12 cellular contexts compared by ENCODE assay signal in genomic region chr22:44671742-44672141, GRCh38. TPM values are rescaled to one million over a fixed set of nuclear protein-coding genes. Genes with fewer than 3 reads are reported as not detected.
DNase-seq lines count a peak whose midpoint lies in the region; ATAC-seq, FAIRE-seq and TF ChIP-seq lines count a peak whose summit lies in the region.
"Had no signal": no experiment of that assay in that cellular context is flagged by ENCODE, and none has a peak within 500 bp of the region (broad histone marks: within the 10 kb centered on the region; RNA-seq: fewer than 3 reads in every experiment).

No MANE protein-coding gene starts in this region.

- peak; percentile 67 for DNase-seq in CD1c-positive myeloid dendritic cell (ENCODE audit: extremely low spot score)
- DNase-seq in HL-60 (ENCODE audit: low read depth in 1 of 2, low spot score in 1 of 2), result peak; percentile 52 to 78
- peak; percentile 24 for DNase-seq in activated T-helper 2 cell treated with anti-CD3 and anti-CD28 coated beads, Interferon-gamma antibody, Interleukin-2, Interleukin-4, amounts not matched to agents 10 μg/mL and 5 μg/mL and 100 μg/mL, durations not matched to agents 14 hours and 24 hours and 36 hours (ENCODE audit: low spot score)
- peak; percentile 61 to 73 (median 71) for DNase-seq in immature natural killer cell
- DNase-seq in WERI-Rb-1, result no peak
- no peak for DNase-seq in kidney
- no peak for DNase-seq in A673 (ENCODE audit: low spot score)
- DNase-seq: activated CD8-positive, alpha-beta memory T cell treated with anti-CD3 and anti-CD28 coated beads for 24 hours; NCI-H1105; right lobe of liver had no signal

- no peak for TF ChIP-seq POLR2A in GM18505 (IDR thresholded peaks at IDR 0.05; ENCODE audit: borderline replicate concordance, extremely low read depth, insufficient read depth, insufficient read length)

- no peaks in the 10 kb centered on the region for H3K9me3 Mint-ChIP-seq in activated T-helper 2 cell treated with anti-CD3 and anti-CD28 coated beads, Interferon-gamma antibody, Interleukin-2, Interleukin-4, amounts not matched to agents 10 μg/mL and 5 μg/mL and 100 μg/mL, durations not matched to agents 14 hours and 24 hours and 36 hours
- no peaks in the 10 kb centered on the region for H3K9me3 Mint-ChIP-seq in immature natural killer cell

- CTCF ChIA-PET in A673 (lab: Charles Lee), result no interaction called here

- TF ChIP-seq CTCF in HL-60 (IDR thresholded peaks at IDR 0.05; ENCODE audit: insufficient read depth, low read length) (no peak), WERI-Rb-1 (IDR thresholded peaks at IDR 0.05; ENCODE audit: low read depth, low read length) (no peak), kidney (IDR thresholded peaks at IDR 0.05; ENCODE audit: borderline replicate concordance, extremely low read depth, insufficient read depth) (no peak), A673 (conservative IDR thresholded peaks at IDR 0.05; ENCODE audit: low read depth, low read length) (no peak)

- H3K27ac Mint-ChIP-seq in activated T-helper 2 cell treated with anti-CD3 and anti-CD28 coated beads, Interferon-gamma antibody, Interleukin-2, Interleukin-4, amounts not matched to agents 10 μg/mL and 5 μg/mL and 100 μg/mL, durations not matched to agents 14 hours and 24 hours and 36 hours, result no peak overlapping the region
- H3K27ac Mint-ChIP-seq in immature natural killer cell, result peak overlapping the region; percentile 78 to 95 (median 88)

- H3K9me3 ChIP-seq in WERI-Rb-1 (ENCODE audit: severe bottlenecking), result no peaks in the 10 kb centered on the region
- H3K9me3 ChIP-seq in kidney (ENCODE audit: control insufficient read depth in 1 of 2, low read length in 2 of 2), result no peaks in the 10 kb centered on the region
- no peaks in the 10 kb centered on the region for H3K9me3 ChIP-seq in A673 (ENCODE audit: low read depth, low read length, poor library complexity, severe bottlenecking)
- H3K9me3 ChIP-seq: right lobe of liver had no signal

- intact Hi-C loops in activated T-helper 2 cell treated with anti-CD3 and anti-CD28 coated beads, Interferon-gamma antibody, Interleukin-2, Interleukin-4, amounts not matched to agents 10 μg/mL and 5 μg/mL and 100 μg/mL, durations not matched to agents 14 hours and 24 hours and 36 hours (cut with micrococcal nuclease), result no loop called here
- intact Hi-C loops in kidney (cut with DNase I), result no loop called here
- intact Hi-C loops in A673 (cut with micrococcal nuclease; ENCODE audit: unreplicated experiment), result no loop called here

- no peak overlapping the region for H3K9ac ChIP-seq in kidney (ENCODE audit: low read length in 2 of 2)

- H3K36me3 ChIP-seq in WERI-Rb-1 (no peaks in the 10 kb centered on the region), kidney (ENCODE audit: control insufficient read depth in 1 of 2, insufficient read depth in 2 of 2, low read length in 2 of 2) (no peaks in the 10 kb centered on the region), A673 (ENCODE audit: insufficient read depth, low read length, poor library complexity, severe bottlenecking) (no peaks in the 10 kb centered on the region)
- H3K36me3 ChIP-seq: right lobe of liver had no signal

- BruUV-seq in A673 (replicated peaks; lab: Mats Ljungman, UMichigan), result no TSS peak

- POLR2A ChIA-PET in A673 (lab: Charles Lee; ENCODE audit: low non-redundant PET), result no interaction called here

- H3K4me1 ChIP-seq in kidney (ENCODE audit: control insufficient read depth in 1 of 2, insufficient read depth in 1 of 2, low read depth in 1 of 2, low read length in 2 of 2) (peaks cover 0 to 9% of the 10 kb centered on the region in 2 donors), A673 (ENCODE audit: insufficient read depth, low read length, poor library complexity, severe bottlenecking) (peaks cover 4% of the 10 kb centered on the region)

- no peaks in the 10 kb centered on the region for H3K36me3 Mint-ChIP-seq in activated T-helper 2 cell treated with anti-CD3 and anti-CD28 coated beads, Interferon-gamma antibody, Interleukin-2, Interleukin-4, amounts not matched to agents 10 μg/mL and 5 μg/mL and 100 μg/mL, durations not matched to agents 14 hours and 24 hours and 36 hours (ENCODE audit: low read depth)
- peaks cover 0 to 4% (median 0%) of the 10 kb centered on the region in 3 donors for H3K36me3 Mint-ChIP-seq in immature natural killer cell

- no peak overlapping the region for H3K4me3 Mint-ChIP-seq in activated T-helper 2 cell treated with anti-CD3 and anti-CD28 coated beads, Interferon-gamma antibody, Interleukin-2, Interleukin-4, amounts not matched to agents 10 μg/mL and 5 μg/mL and 100 μg/mL, durations not matched to agents 14 hours and 24 hours and 36 hours (ENCODE audit: low read depth)
- H3K4me3 Mint-ChIP-seq in immature natural killer cell, result peak overlapping the region; percentile 57 to 87 (median 71)

- H3K4me1 Mint-ChIP-seq in activated T-helper 2 cell treated with anti-CD3 and anti-CD28 coated beads, Interferon-gamma antibody, Interleukin-2, Interleukin-4, amounts not matched to agents 10 μg/mL and 5 μg/mL and 100 μg/mL, durations not matched to agents 14 hours and 24 hours and 36 hours (ENCODE audit: low read depth), result peaks cover 29% of the 10 kb centered on the region
- H3K4me1 Mint-ChIP-seq in immature natural killer cell, result peaks cover 68 to 78% of the 10 kb centered on the region in 2 donors

- H3K27me3 ChIP-seq in HL-60 (ENCODE audit: insufficient read depth, poor library complexity, severe bottlenecking) (peaks cover 14% of the 10 kb centered on the region), WERI-Rb-1 (ENCODE audit: insufficient read depth, low read depth, severe bottlenecking) (no peaks in the 10 kb centered on the region), A673 (replicated peaks; ENCODE audit: insufficient read depth, low read depth, low read length, poor library complexity) (peaks cover 5% of the 10 kb centered on the region)
- H3K27me3 ChIP-seq: right lobe of liver had no signal

- peaks cover 1% of the 10 kb centered on the region for H3K27me3 Mint-ChIP-seq in activated T-helper 2 cell treated with anti-CD3 and anti-CD28 coated beads, Interferon-gamma antibody, Interleukin-2, Interleukin-4, amounts not matched to agents 10 μg/mL and 5 μg/mL and 100 μg/mL, durations not matched to agents 14 hours and 24 hours and 36 hours (ENCODE audit: low read depth)
- H3K27me3 Mint-ChIP-seq in immature natural killer cell (ENCODE audit: low read depth in 3 of 3), result peaks cover 3 to 13% (median 7%) of the 10 kb centered on the region in 3 donors

- no peak for FAIRE-seq in kidney (lab: Jason Lieb, UNC)

- ATAC-seq in GM18505 (IDR thresholded peaks at IDR 0.05; ENCODE audit: unreplicated experiment), result no peak

- no peak overlapping the region for H3K27ac ChIP-seq in HL-60 (replicated peaks)
- no peak overlapping the region for H3K27ac ChIP-seq in WERI-Rb-1
- H3K27ac ChIP-seq in kidney (ENCODE audit: low read depth in 2 of 2, low read length in 2 of 2), result no peak overlapping the region
- H3K27ac ChIP-seq in A673 (ENCODE audit: low read depth, low read length, poor library complexity, severe bottlenecking), result no peak overlapping the region
- H3K27ac ChIP-seq: right lobe of liver, RWPE1 had no signal

- H3K4me3 ChIP-seq in HL-60 (replicated peaks; ENCODE audit: insufficient read depth, low read length) (no peak overlapping the region), WERI-Rb-1 (ENCODE audit: low read depth, low read length) (no peak overlapping the region), kidney (ENCODE audit: low read length in 2 of 2) (no peak overlapping the region), A673 (ENCODE audit: low read depth, low read length, poor library complexity, severe bottlenecking) (no peak overlapping the region)
- H3K4me3 ChIP-seq: right lobe of liver had no signal

RNA-seq across cellular contexts. Expression of gene PRR5, which starts 30.3 kb away (rescaled TPM):
- 19.8 TPM in 2 replicates for total RNA-seq in activated T-helper 2 cell treated with anti-CD3 and anti-CD28 coated beads, Interferon-gamma antibody, Interleukin-2, Interleukin-4, amounts not matched to agents 10 μg/mL and 5 μg/mL and 100 μg/mL, durations not matched to agents 14 hours and 24 hours and 36 hours
- polyA plus RNA-seq in immature natural killer cell (100 to 1,000 TPM; 102 to 168 (median 112) TPM), kidney (ENCODE audit: insufficient read depth, low read depth, low replicate concordance) (46.0 TPM)
- total RNA-seq in kidney (24.0 TPM), A673 (2021) (15.6 and 17.9 TPM in 2 replicates)

Comparison
In these comparisons a context has a peak if more than half of its experiments do, and no peak if none do; other contexts are left out.
1. DNase-seq: peak in CD1c-positive myeloid dendritic cell (single experiment), HL-60 (2 of 2), activated T-helper 2 cell treated with anti-CD3 and anti-CD28 coated beads, Interferon-gamma antibody, Interleukin-2, Interleukin-4, amounts not matched to agents 10 μg/mL and 5 μg/mL and 100 μg/mL, durations not matched to agents 14 hours and 24 hours and 36 hours (single experiment) and immature natural killer cell (3 of 3); none in WERI-Rb-1 (single experiment), kidney (single experiment) and A673 (single experiment).